ENCODE assay signal across 1 cellular context in genomic region chr2:100004959-100005387, GRCh38.
A peak's percentile ranks its signal among the peaks of the same experiment; 100 is the strongest.
TF ChIP-seq lines count a peak whose summit lies in the region.

No MANE protein-coding gene starts in this region.

TF ChIP-seq in HEK293, 187 proteins besides CTCF, POLR2A, EP300 and RAD21 (continued from another document and continues in another):
- TF ChIP-seq PATZ1 (tag by site-specific recombination; IDR thresholded peaks at IDR 0.05) = no peak
- TF ChIP-seq ZNF660 (tag by site-specific recombination; IDR thresholded peaks at IDR 0.05) = no peak
- no peak; the same call in 1 of the 2 replicates for TF ChIP-seq KLF16 (tag by site-specific recombination; IDR thresholded peaks at IDR 0.05)
- no peak for TF ChIP-seq ZNF324 (tag by site-specific recombination; IDR thresholded peaks at IDR 0.05)
- no peak for TF ChIP-seq ZNF114 (tag by site-specific recombination; IDR thresholded peaks at IDR 0.05)
- TF ChIP-seq ZNF837 (tag by site-specific recombination; IDR thresholded peaks at IDR 0.05) = no peak
- TF ChIP-seq ZNF19 (tag by site-specific recombination; IDR thresholded peaks at IDR 0.05; ENCODE audit: low read depth) = peak; percentile 82
- TF ChIP-seq ZNF571 (tag by site-specific recombination; IDR thresholded peaks at IDR 0.05) = no peak
- TF ChIP-seq ZFP37 (tag by site-specific recombination; IDR thresholded peaks at IDR 0.05) = no peak
- no peak for TF ChIP-seq ZNF830 (tag by site-specific recombination; IDR thresholded peaks at IDR 0.05; ENCODE audit: low read depth)
- no peak for TF ChIP-seq ZNF600 (tag by site-specific recombination; IDR thresholded peaks at IDR 0.05)
- TF ChIP-seq KLF10 (tag by site-specific recombination; IDR thresholded peaks at IDR 0.05) = peak; percentile 52; the same call in 1 of the 2 replicates
- peak; percentile 79 for TF ChIP-seq SP7 (tag by site-specific recombination; IDR thresholded peaks at IDR 0.05)
- no peak for TF ChIP-seq ZNF777 (tag by site-specific recombination; IDR thresholded peaks at IDR 0.05; ENCODE audit: borderline replicate concordance)
- TF ChIP-seq ZSCAN16 (tag by site-specific recombination; IDR thresholded peaks at IDR 0.05) = no peak
- peak; percentile 89 for TF ChIP-seq GLI2 (tag by site-specific recombination; IDR thresholded peaks at IDR 0.05; ENCODE audit: borderline replicate concordance, low read depth)
- 0 out of 2 replicates have a peak, but pooled peaks have one; percentile 33 for TF ChIP-seq ZNF362 (tag by site-specific recombination; IDR thresholded peaks at IDR 0.05)
- no peak for TF ChIP-seq ZNF174 (tag by site-specific recombination; IDR thresholded peaks at IDR 0.05)
- peak; percentile 96 for TF ChIP-seq FEZF1 (tag by site-specific recombination; IDR thresholded peaks at IDR 0.05)
- TF ChIP-seq ZNF621 (tag by site-specific recombination; IDR thresholded peaks at IDR 0.05) = no peak
- TF ChIP-seq, protein P1, sequence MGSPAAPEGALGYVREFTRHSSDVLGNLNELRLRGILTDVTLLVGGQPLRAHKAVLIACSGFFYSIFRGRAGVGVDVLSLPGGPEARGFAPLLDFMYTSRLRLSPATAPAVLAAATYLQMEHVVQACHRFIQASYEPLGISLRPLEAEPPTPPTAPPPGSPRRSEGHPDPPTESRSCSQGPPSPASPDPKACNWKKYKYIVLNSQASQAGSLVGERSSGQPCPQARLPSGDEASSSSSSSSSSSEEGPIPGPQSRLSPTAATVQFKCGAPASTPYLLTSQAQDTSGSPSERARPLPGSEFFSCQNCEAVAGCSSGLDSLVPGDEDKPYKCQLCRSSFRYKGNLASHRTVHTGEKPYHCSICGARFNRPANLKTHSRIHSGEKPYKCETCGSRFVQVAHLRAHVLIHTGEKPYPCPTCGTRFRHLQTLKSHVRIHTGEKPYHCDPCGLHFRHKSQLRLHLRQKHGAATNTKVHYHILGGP (tag by site-specific recombination; IDR thresholded peaks at IDR 0.05) = peak; percentile 89
- TF ChIP-seq ZNF747 (tag by site-specific recombination; IDR thresholded peaks at IDR 0.05) = no peak
- TF ChIP-seq, protein P2, sequence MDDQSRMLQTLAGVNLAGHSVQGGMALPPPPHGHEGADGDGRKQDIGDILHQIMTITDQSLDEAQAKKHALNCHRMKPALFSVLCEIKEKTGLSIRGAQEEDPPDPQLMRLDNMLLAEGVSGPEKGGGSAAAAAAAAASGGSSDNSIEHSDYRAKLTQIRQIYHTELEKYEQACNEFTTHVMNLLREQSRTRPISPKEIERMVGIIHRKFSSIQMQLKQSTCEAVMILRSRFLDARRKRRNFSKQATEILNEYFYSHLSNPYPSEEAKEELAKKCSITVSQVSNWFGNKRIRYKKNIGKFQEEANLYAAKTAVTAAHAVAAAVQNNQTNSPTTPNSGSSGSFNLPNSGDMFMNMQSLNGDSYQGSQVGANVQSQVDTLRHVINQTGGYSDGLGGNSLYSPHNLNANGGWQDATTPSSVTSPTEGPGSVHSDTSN (CRISPR knock-in tag; IDR thresholded peaks at IDR 0.05) = no peak
- TF ChIP-seq ZNF549 (tag by site-specific recombination; IDR thresholded peaks at IDR 0.05) = no peak
- no peak for TF ChIP-seq ZBTB20 (tag by site-specific recombination; IDR thresholded peaks at IDR 0.05)
- TF ChIP-seq ZNF791 (tag by site-specific recombination; IDR thresholded peaks at IDR 0.05) = no peak
- no peak for TF ChIP-seq WT1 (tag by site-specific recombination; IDR thresholded peaks at IDR 0.05)
- TF ChIP-seq ZNF148 (tag by site-specific recombination; IDR thresholded peaks at IDR 0.05; ENCODE audit: borderline replicate concordance) = no peak
- no peak for TF ChIP-seq MYNN (tag by site-specific recombination; IDR thresholded peaks at IDR 0.05; ENCODE audit: borderline replicate concordance)
- no peak for TF ChIP-seq SCRT2 (tag by site-specific recombination; IDR thresholded peaks at IDR 0.05)
- TF ChIP-seq GLIS1 (tag by site-specific recombination; IDR thresholded peaks at IDR 0.05) = no peak
- TF ChIP-seq ZNF133 (tag by site-specific recombination; IDR thresholded peaks at IDR 0.05) = no peak
- no peak for TF ChIP-seq ZNF501 (tag by site-specific recombination; IDR thresholded peaks at IDR 0.05)
- TF ChIP-seq ZNF23 (tag by site-specific recombination; IDR thresholded peaks at IDR 0.05; ENCODE audit: borderline replicate concordance) = no peak
- TF ChIP-seq, protein P3, sequence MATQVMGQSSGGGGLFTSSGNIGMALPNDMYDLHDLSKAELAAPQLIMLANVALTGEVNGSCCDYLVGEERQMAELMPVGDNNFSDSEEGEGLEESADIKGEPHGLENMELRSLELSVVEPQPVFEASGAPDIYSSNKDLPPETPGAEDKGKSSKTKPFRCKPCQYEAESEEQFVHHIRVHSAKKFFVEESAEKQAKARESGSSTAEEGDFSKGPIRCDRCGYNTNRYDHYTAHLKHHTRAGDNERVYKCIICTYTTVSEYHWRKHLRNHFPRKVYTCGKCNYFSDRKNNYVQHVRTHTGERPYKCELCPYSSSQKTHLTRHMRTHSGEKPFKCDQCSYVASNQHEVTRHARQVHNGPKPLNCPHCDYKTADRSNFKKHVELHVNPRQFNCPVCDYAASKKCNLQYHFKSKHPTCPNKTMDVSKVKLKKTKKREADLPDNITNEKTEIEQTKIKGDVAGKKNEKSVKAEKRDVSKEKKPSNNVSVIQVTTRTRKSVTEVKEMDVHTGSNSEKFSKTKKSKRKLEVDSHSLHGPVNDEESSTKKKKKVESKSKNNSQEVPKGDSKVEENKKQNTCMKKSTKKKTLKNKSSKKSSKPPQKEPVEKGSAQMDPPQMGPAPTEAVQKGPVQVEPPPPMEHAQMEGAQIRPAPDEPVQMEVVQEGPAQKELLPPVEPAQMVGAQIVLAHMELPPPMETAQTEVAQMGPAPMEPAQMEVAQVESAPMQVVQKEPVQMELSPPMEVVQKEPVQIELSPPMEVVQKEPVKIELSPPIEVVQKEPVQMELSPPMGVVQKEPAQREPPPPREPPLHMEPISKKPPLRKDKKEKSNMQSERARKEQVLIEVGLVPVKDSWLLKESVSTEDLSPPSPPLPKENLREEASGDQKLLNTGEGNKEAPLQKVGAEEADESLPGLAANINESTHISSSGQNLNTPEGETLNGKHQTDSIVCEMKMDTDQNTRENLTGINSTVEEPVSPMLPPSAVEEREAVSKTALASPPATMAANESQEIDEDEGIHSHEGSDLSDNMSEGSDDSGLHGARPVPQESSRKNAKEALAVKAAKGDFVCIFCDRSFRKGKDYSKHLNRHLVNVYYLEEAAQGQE (tag by site-specific recombination; IDR thresholded peaks at IDR 0.05) = no peak
- peak; percentile 57 for TF ChIP-seq ZBTB8A (tag by site-specific recombination; IDR thresholded peaks at IDR 0.05)
- TF ChIP-seq ZNF404 (tag by site-specific recombination; IDR thresholded peaks at IDR 0.05) = no peak
- TF ChIP-seq ZNF169 (tag by site-specific recombination; IDR thresholded peaks at IDR 0.05) = no peak
- no peak for TF ChIP-seq ZNF202 (tag by site-specific recombination; IDR thresholded peaks at IDR 0.05; ENCODE audit: borderline replicate concordance)
- TF ChIP-seq ZNF785 (tag by site-specific recombination; IDR thresholded peaks at IDR 0.05) = no peak
- no peak for TF ChIP-seq ZNF214 (tag by site-specific recombination; IDR thresholded peaks at IDR 0.05; ENCODE audit: borderline replicate concordance)
- peak; percentile 52; the same call in 1 of the 2 replicates for TF ChIP-seq ZNF513 (tag by site-specific recombination; IDR thresholded peaks at IDR 0.05)
- no peak for TF ChIP-seq ZNF704 (tag by site-specific recombination; IDR thresholded peaks at IDR 0.05)
- TF ChIP-seq, protein P4, sequence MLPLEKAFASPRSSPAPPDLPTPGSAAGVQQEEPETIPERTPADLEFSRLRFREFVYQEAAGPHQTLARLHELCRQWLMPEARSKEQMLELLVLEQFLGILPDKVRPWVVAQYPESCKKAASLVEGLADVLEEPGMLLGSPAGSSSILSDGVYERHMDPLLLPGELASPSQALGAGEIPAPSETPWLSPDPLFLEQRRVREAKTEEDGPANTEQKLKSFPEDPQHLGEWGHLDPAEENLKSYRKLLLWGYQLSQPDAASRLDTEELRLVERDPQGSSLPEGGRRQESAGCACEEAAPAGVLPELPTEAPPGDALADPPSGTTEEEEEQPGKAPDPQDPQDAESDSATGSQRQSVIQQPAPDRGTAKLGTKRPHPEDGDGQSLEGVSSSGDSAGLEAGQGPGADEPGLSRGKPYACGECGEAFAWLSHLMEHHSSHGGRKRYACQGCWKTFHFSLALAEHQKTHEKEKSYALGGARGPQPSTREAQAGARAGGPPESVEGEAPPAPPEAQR (tag by site-specific recombination; IDR thresholded peaks at IDR 0.05) = no peak
- TF ChIP-seq AEBP2 (tag by site-specific recombination; IDR thresholded peaks at IDR 0.05; ENCODE audit: borderline replicate concordance) = no peak
- TF ChIP-seq ZNF843 (tag by site-specific recombination; IDR thresholded peaks at IDR 0.05) = peak; percentile 99
